27 cellular contexts compared by ENCODE assay signal in genomic region chr10:97895084-97895483, GRCh38. TPM values are rescaled to one million over a fixed set of nuclear protein-coding genes. Genes with fewer than 3 reads are reported as not detected.
"Had no signal": no experiment of that assay in that cellular context is flagged by ENCODE, and none has a peak within 500 bp of the region (broad histone marks: within the 10 kb centered on the region; RNA-seq: fewer than 3 reads in every experiment).

No MANE protein-coding gene starts in this region.

- DNase-seq: naive B cell; nephron progenitor cell; occipital lobe; psoas muscle; right lobe of liver; sigmoid colon; small intestine; stimulated activated CD4-positive, alpha-beta T cell treated with anti-CD3 and anti-CD28 coated beads, Interleukin-12 subunit alpha, Interleukin-12 subunit beta, amount 100 ng/mL, for 4 hours; stimulated activated CD4-positive, alpha-beta T cell treated with anti-CD3 and anti-CD28 coated beads, Interleukin-1b, Interleukin-23, amount 100 ng/mL, for 48 hours; stimulated activated CD4-positive, alpha-beta T cell treated with anti-CD3 and anti-CD28 coated beads, Interleukin-4, amount 100 ng/mL, for 1 hour; stimulated activated CD4-positive, alpha-beta T cell treated with anti-CD3 and anti-CD28 coated beads, Interleukin-4, amount 100 ng/mL, for 4 hours; stimulated activated CD8-positive, alpha-beta memory T cell treated with anti-CD3 and anti-CD28 coated beads, Interleukin-4, amount 100 ng/mL, for 48 hours; stimulated activated naive CD4-positive, alpha-beta T cell; stimulated activated naive CD8-positive, alpha-beta T cell treated with anti-CD3 and anti-CD28 coated beads, Interleukin-15, amount 100 ng/mL, for 72 hours; stimulated activated naive CD8-positive, alpha-beta T cell treated with anti-CD3 and anti-CD28 coated beads, Interleukin-15, Interleukin-2, amounts not matched to agents 100 U/mL and 50 U/mL, for 24 hours; substantia nigra; testis; tibial artery; transverse colon; upper lobe of right lung; uterus had no signal

- ATAC-seq: naive thymus-derived CD8-positive, alpha-beta T cell; natural killer cell treated with Interleukin-12 subunit alpha and Interleukin-12 subunit beta and Interleukin-15 and Interleukin-18, amount 100 ng/mL, for 72 hours; psoas muscle; stimulated activated memory B cell treated with anti-CD40 and anti-IgM and Interleukin-4, amounts not matched to agents 10 μg/mL and 1 μg/mL and 100 μg/mL, for 72 hours; stimulated activated naive CD8-positive, alpha-beta T cell treated with anti-CD3 and anti-CD28 coated beads, Interleukin-15, amount 100 ng/mL, for 72 hours; stimulated activated naive CD8-positive, alpha-beta T cell treated with anti-CD3 and anti-CD28 coated beads, Interleukin-15, Interleukin-2, amounts not matched to agents 100 U/mL and 50 U/mL, for 24 hours; upper lobe of right lung had no signal

- H3K27ac ChIP-seq: parathyroid adenoma, psoas muscle, right lobe of liver, sigmoid colon, suprapubic skin, testis, tibial artery, transverse colon, upper lobe of right lung, uterus had no signal

- H3K4me3 ChIP-seq: psoas muscle, right lobe of liver, sigmoid colon, suprapubic skin, testis, tibial artery, transverse colon, upper lobe of right lung, uterus had no signal

- H3K9me3 ChIP-seq: psoas muscle, right lobe of liver, sigmoid colon, suprapubic skin, testis, tibial artery, transverse colon, upper lobe of right lung, uterus had no signal

- H3K4me1 ChIP-seq: parathyroid adenoma, psoas muscle, right lobe of liver, sigmoid colon, suprapubic skin, testis, tibial artery, uterus had no signal

- H3K36me3 ChIP-seq: right lobe of liver, sigmoid colon, suprapubic skin, tibial artery, transverse colon, upper lobe of right lung, uterus had no signal

- FAIRE-seq: small intestine had no signal

- H3K9ac ChIP-seq: parathyroid adenoma had no signal

- H2AFZ ChIP-seq: parathyroid adenoma had no signal

- H3K27me3 ChIP-seq: right lobe of liver, testis, upper lobe of right lung, uterus had no signal

- H3K79me2 ChIP-seq: parathyroid adenoma had no signal

RNA-seq across cellular contexts. Expression of gene GOLGA7B, which starts 45.4 kb away (rescaled TPM):
- total RNA-seq: skeletal muscle tissue had no signal
